ENCODE assay signal across 8 cellular contexts in genomic region chr1:201888282-201889033, GRCh38. TPM values are rescaled to one million over a fixed set of nuclear protein-coding genes. Genes with fewer than 3 reads are reported as not detected.
DNase-seq lines count a peak whose midpoint lies in the region; ATAC-seq, FAIRE-seq and TF ChIP-seq lines count a peak whose summit lies in the region.

Gene SHISA4, plus strand, starts transcription at chr1:201888898. Its CDS starts 97 bp downstream, at chr1:201888995.

- ATAC-seq in naive thymus-derived CD4-positive, alpha-beta T cell: peak; percentile 63
- ATAC-seq in GM19463 (IDR thresholded peaks at IDR 0.05; ENCODE audit: unreplicated experiment): no peak
- ATAC-seq in HG02571 (IDR thresholded peaks at IDR 0.05; ENCODE audit: unreplicated experiment): no peak

- TF ChIP-seq EP300 in Ishikawa (IDR thresholded peaks at IDR 0.05; ENCODE audit: borderline replicate concordance): no peak

- peaks cover 2 to 16% (median 10%) of the 10 kb centered on the region in 7 donors for H3K4me1 Mint-ChIP-seq in naive thymus-derived CD4-positive, alpha-beta T cell

- FAIRE-seq in urothelium cell line (lab: Jason Lieb, UNC): peak; percentile 53

- H3K27ac Mint-ChIP-seq in naive thymus-derived CD4-positive, alpha-beta T cell: peak within 1 kb of the TSS in 2 of 9 donors; percentile 58 to 91

- H3K9me3 Mint-ChIP-seq in naive thymus-derived CD4-positive, alpha-beta T cell: peaks cover 0 to 7% (median 0%) of the 10 kb centered on the region in 11 donors

- no peaks in the 10 kb centered on the region for H3K36me3 ChIP-seq in naive thymus-derived CD4-positive, alpha-beta T cell (ENCODE audit: control insufficient read depth in 2 of 3, insufficient read depth in 3 of 3, low read length in 3 of 3)

- H3K9me3 ChIP-seq in naive thymus-derived CD4-positive, alpha-beta T cell (ENCODE audit: control insufficient read depth in 2 of 3, low read length in 3 of 3): no peaks in the 10 kb centered on the region

- CTCF ChIA-PET in naive thymus-derived CD4-positive, alpha-beta T cell (lab: Charles Lee): no interaction called here

- intact Hi-C loops in naive thymus-derived CD4-positive, alpha-beta T cell (cut with micrococcal nuclease): no loop called here

- DNase-seq in COLO668 (lab: John Stamatoyannopoulos, UW; ENCODE audit: unreplicated experiment): peak; percentile 56
- DNase-seq in activated naive CD4-positive, alpha-beta T cell treated with anti-CD3 and anti-CD28 coated beads, Interleukin-2, amount 50 U/mL, for 16 hours: peak; percentile 37
- peak; percentile 91 for DNase-seq in foreskin melanocyte
- peak in 2 of 9 donors; percentile 8 to 18 for DNase-seq in naive thymus-derived CD4-positive, alpha-beta T cell
- peak; percentile 87 for DNase-seq in urothelium cell line (ENCODE audit: low spot score)

- H3K4me3 Mint-ChIP-seq in naive thymus-derived CD4-positive, alpha-beta T cell: peak within 1 kb of the TSS; percentile 59 to 88 (median 77)

- H3K27me3 Mint-ChIP-seq in naive thymus-derived CD4-positive, alpha-beta T cell: peaks cover 27 to 50% (median 39%) of the 10 kb centered on the region in 5 donors

- POLR2A ChIA-PET in naive thymus-derived CD4-positive, alpha-beta T cell (lab: Charles Lee): interaction anchor here (0.6 kb wide), 1 partner anchor 109 kb away, joined by 3 read pairs; no protein-coding TSS in a partner anchor

- H3K27ac ChIP-seq in naive thymus-derived CD4-positive, alpha-beta T cell (ENCODE audit: low read depth, low read length): no peak within 1 kb of the TSS

- peak within 1 kb of the TSS; percentile 33 for H3K4me3 ChIP-seq in naive thymus-derived CD4-positive, alpha-beta T cell (ENCODE audit: low read length)

- no peak for TF ChIP-seq RAD21 in Ishikawa (IDR thresholded peaks at IDR 0.05; ENCODE audit: low read depth)

- peaks cover 0 to 5% of the 10 kb centered on the region in 2 donors for H3K4me1 ChIP-seq in naive thymus-derived CD4-positive, alpha-beta T cell (ENCODE audit: control insufficient read depth in 2 of 2, insufficient read depth in 2 of 2, low read length in 2 of 2)

- no peaks in the 10 kb centered on the region for H3K36me3 Mint-ChIP-seq in naive thymus-derived CD4-positive, alpha-beta T cell

- peaks cover 0 to 6% of the 10 kb centered on the region in 2 donors for H3K27me3 ChIP-seq in naive thymus-derived CD4-positive, alpha-beta T cell (ENCODE audit: control insufficient read depth in 2 of 2, insufficient read depth in 2 of 2, low read length in 2 of 2)

TF ChIP-seq in Ishikawa, 13 proteins besides CTCF, POLR2A, EP300 and RAD21:
- TF ChIP-seq TAF1 (IDR thresholded peaks at IDR 0.05; ENCODE audit: low read depth): 0 out of 2 replicates have a peak, but pooled peaks have one; percentile 38
- TF ChIP-seq TCF12 (IDR thresholded peaks at IDR 0.05; ENCODE audit: low read depth): no peak
- TF ChIP-seq MAX (IDR thresholded peaks at IDR 0.05): no peak
- no peak for TF ChIP-seq ZBTB7A (IDR thresholded peaks at IDR 0.05; ENCODE audit: low read depth)
- 0 out of 2 replicates have a peak, but pooled peaks have one; percentile 34 for TF ChIP-seq YY1 (IDR thresholded peaks at IDR 0.05; ENCODE audit: low read depth)
- TF ChIP-seq CREB1 (IDR thresholded peaks at IDR 0.05; ENCODE audit: low read depth): no peak
- no peak for TF ChIP-seq FOXM1 (IDR thresholded peaks at IDR 0.05; ENCODE audit: borderline replicate concordance, low read depth)
- TF ChIP-seq TEAD4 (IDR thresholded peaks at IDR 0.05): no peak
- TF ChIP-seq CEBPB (IDR thresholded peaks at IDR 0.05): no peak
- no peak for TF ChIP-seq NFIC (IDR thresholded peaks at IDR 0.05)
- TF ChIP-seq USF1 (IDR thresholded peaks at IDR 0.05): no peak
- TF ChIP-seq EGR1 (IDR thresholded peaks at IDR 0.05): 0 out of 2 replicates have a peak, but pooled peaks have one; percentile 38
- TF ChIP-seq REST (IDR thresholded peaks at IDR 0.05; ENCODE audit: low read depth): no peak

RNA-seq across cellular contexts. Expression of gene SHISA4, which starts in this region (rescaled TPM):
- 1 to 10 TPM in 2 of 5 experiments, under 1 TPM in 3; 0.30 to 1.4 (median 0.66) TPM for total RNA-seq in naive thymus-derived CD4-positive, alpha-beta T cell
- polyA plus RNA-seq in naive thymus-derived CD4-positive, alpha-beta T cell: not detected
